Comparison of ENCODE assay signal across 12 cellular contexts in genomic region chr7:99137418-99138180, GRCh38. TPM values are rescaled to one million over a fixed set of nuclear protein-coding genes. Genes with fewer than 3 reads are reported as not detected.
DNase-seq lines count a peak whose midpoint lies in the region; ATAC-seq, FAIRE-seq and TF ChIP-seq lines count a peak whose summit lies in the region.
"Had no signal": no experiment of that assay in that cellular context is flagged by ENCODE, and none has a peak within 500 bp of the region (broad histone marks: within the 10 kb centered on the region; RNA-seq: fewer than 3 reads in every experiment).

No MANE protein-coding gene starts in this region.

- no peak for TF ChIP-seq RAD21 in A549 (conservative IDR thresholded peaks at IDR 0.05 in 1 of 2, IDR thresholded peaks at IDR 0.05 in 1 of 2)

- no peak overlapping the region for H2BK15ac ChIP-seq in mesendoderm (replicated peaks; ENCODE audit: low read depth)

- H3K27me3 Mint-ChIP-seq in endodermal cell (ENCODE audit: insufficient read depth) = no peaks in the 10 kb centered on the region

- no peaks in the 10 kb centered on the region for H3K9me3 Mint-ChIP-seq in endodermal cell
- H3K9me3 Mint-ChIP-seq: activated T-helper 1 cell treated with anti-CD3 and anti-CD28 coated beads, Interleukin-12 subunit alpha, Interleukin-12 subunit beta, Interleukin-2, Interleukin-4 antibody, amounts not matched to agents 30 ng/mL and 10 ng/mL and 1 ng/mL, durations not matched to agents 14 hours and 24 hours and 36 hours had no signal

- POLR2A ChIA-PET in A549 (lab: Yijun Ruan, JAX) = interaction anchor here (0.6 to 1.1 kb wide), 3 partner anchors 14 to 568 kb away, joined by 3 read pairs; partner anchors contain the start of gene KPNA7

- TF ChIP-seq CTCF in A549 (IDR thresholded peaks at IDR 0.05) (no peak), endodermal cell (conservative IDR thresholded peaks at IDR 0.05) (peak; percentile 35)

- no peak overlapping the region for H3K23ac ChIP-seq in mesendoderm (ENCODE audit: low read length)

- H3K4me3 Mint-ChIP-seq in endodermal cell = peak overlapping the region; percentile 0
- H3K4me3 Mint-ChIP-seq: activated T-helper 1 cell treated with anti-CD3 and anti-CD28 coated beads, Interleukin-12 subunit alpha, Interleukin-12 subunit beta, Interleukin-2, Interleukin-4 antibody, amounts not matched to agents 30 ng/mL and 10 ng/mL and 1 ng/mL, durations not matched to agents 14 hours and 24 hours and 36 hours had no signal

- H3K4me2 ChIP-seq in A549 = peak overlapping the region; percentile 39
- peak overlapping the region; percentile 0 for H3K4me2 ChIP-seq in mesendoderm (ENCODE audit: low read length)

- H3K4me1 ChIP-seq in A549 (peaks cover 80% of the 10 kb centered on the region), HUES6 (ENCODE audit: control insufficient read depth, insufficient read depth, low read length) (peaks cover 37% of the 10 kb centered on the region), endodermal cell (ENCODE audit: control insufficient read depth, insufficient read depth, low read length) (peaks cover 18% of the 10 kb centered on the region), mesendoderm (ENCODE audit: control insufficient read depth, low read depth, low read length) (peaks cover 2% of the 10 kb centered on the region), small intestine (ENCODE audit: control insufficient read depth in 2 of 2, insufficient read depth in 1 of 2, low read depth in 1 of 2, low read length in 1 of 2) (peaks cover 0 to 12% of the 10 kb centered on the region in 2 donors)

- 0 out of 6 replicates have a peak overlapping the region, but pooled peaks of 1 of the 2 experiments have one; percentile 24 for H3K27ac ChIP-seq in A549
- H3K27ac ChIP-seq in HUES6 (ENCODE audit: low read depth, low read length) = peak overlapping the region; percentile 2; the same call in 1 of the 2 replicates
- peak overlapping the region; percentile 55 for H3K27ac ChIP-seq in endodermal cell (ENCODE audit: low read depth, low read length)
- H3K27ac ChIP-seq in mesendoderm (ENCODE audit: low read depth, low read length) = peak overlapping the region; percentile 10
- no peak overlapping the region for H3K27ac ChIP-seq in small intestine (ENCODE audit: low read depth in 1 of 2, low read length in 1 of 2)
- H3K27ac ChIP-seq: C4-2B, SJSA1 had no signal

- CTCF ChIA-PET in A549 (lab: Yijun Ruan, JAX) = interaction anchor here (1.4 to 4.8 kb wide), 2 partner anchors 17 to 97 kb away, joined by 3 to 19 read pairs; no protein-coding TSS in a partner anchor

- H3K27me3 ChIP-seq in HUES6 (ENCODE audit: control insufficient read depth, insufficient read depth, low read length) (no peaks in the 10 kb centered on the region), endodermal cell (ENCODE audit: control insufficient read depth, insufficient read depth, low read length, poor library complexity, severe bottlenecking) (no peaks in the 10 kb centered on the region), mesendoderm (ENCODE audit: insufficient read depth, low read length, poor library complexity) (no peaks in the 10 kb centered on the region), small intestine (ENCODE audit: control insufficient read depth in 2 of 2, insufficient read depth in 2 of 2, low read length in 2 of 2) (no peaks in the 10 kb centered on the region)
- H3K27me3 ChIP-seq: SJSA1 had no signal

- H2BK120ac ChIP-seq in mesendoderm (ENCODE audit: low read depth, low read length) = no peak overlapping the region

- no peak overlapping the region for H2BK5ac ChIP-seq in mesendoderm (ENCODE audit: low read length)

- H3K36me3 ChIP-seq in HUES6 (ENCODE audit: control insufficient read depth, insufficient read depth, low read length) (no peaks in the 10 kb centered on the region), endodermal cell (ENCODE audit: control insufficient read depth, insufficient read depth, low read length) (peaks cover 4% of the 10 kb centered on the region), mesendoderm (ENCODE audit: control insufficient read depth, insufficient read depth, low read length) (no peaks in the 10 kb centered on the region), small intestine (ENCODE audit: control insufficient read depth in 2 of 2, insufficient read depth in 2 of 2, low read length in 2 of 2) (peaks cover 0 to 1% of the 10 kb centered on the region in 2 donors)

- FAIRE-seq in A549 (lab: Jason Lieb, UNC) = no peak
- FAIRE-seq in small intestine (lab: Jason Lieb, UNC) = no peak

- H2AK5ac ChIP-seq in mesendoderm (ENCODE audit: low read length) = no peak overlapping the region

- no peak overlapping the region for H3K4ac ChIP-seq in mesendoderm (ENCODE audit: low read depth, low read length)

- WGBS in A549 (ENCODE audit: missing lambda C conversion rate) = 66% methylated on average over 10 of the region's 10 CpGs
- 34 to 36% methylated on average over 6 to 10 of the region's 10 CpGs for WGBS in endodermal cell (ENCODE audit: insufficient coverage in 1 of 2, insufficient read length in 1 of 2), 2 experiments
- WGBS in mesendoderm (ENCODE audit: extremely low coverage, insufficient coverage, low lambda C conversion rate) = no CpG with 5 or more reads among the region's 10 CpGs
- 60 to 78% (median 76%) methylated on average over 10 of the region's 10 CpGs for WGBS in small intestine, 3 donors

- H3K4me1 Mint-ChIP-seq in endodermal cell = peaks cover 56% of the 10 kb centered on the region

- H3K4me3 ChIP-seq in A549 = no peak overlapping the region
- H3K4me3 ChIP-seq in HUES6 (ENCODE audit: low read depth, low read length) = peak overlapping the region; percentile 43
- H3K4me3 ChIP-seq in endodermal cell (ENCODE audit: low read length) = peak overlapping the region; percentile 41
- no peak overlapping the region for H3K4me3 ChIP-seq in mesendoderm (ENCODE audit: low read length)
- no peak overlapping the region for H3K4me3 ChIP-seq in small intestine (ENCODE audit: low read depth in 1 of 2, low read length in 2 of 2)
- H3K4me3 ChIP-seq: SJSA1 had no signal

- no peak for TF ChIP-seq POLR2A in A549 (IDR thresholded peaks at IDR 0.05; ENCODE audit: low read length)

- ATAC-seq in A549 = peak in 1 of 2 experiments; percentile 17; a peak in 2 of 6 replicates
- no peak for ATAC-seq in GM21717 (IDR thresholded peaks at IDR 0.05; ENCODE audit: unreplicated experiment)
- ATAC-seq in HG03045 (IDR thresholded peaks at IDR 0.05; ENCODE audit: unreplicated experiment) = no peak

- no peak overlapping the region for H4K8ac ChIP-seq in mesendoderm (ENCODE audit: low read depth, low read length)

- peaks cover 10% of the 10 kb centered on the region for H3K36me3 Mint-ChIP-seq in endodermal cell (ENCODE audit: low read depth)

- peaks cover 55% of the 10 kb centered on the region for H3K79me2 ChIP-seq in mesendoderm (ENCODE audit: control insufficient read depth, insufficient read depth, low read length)

- DNase-seq in A549 (ENCODE audit: low read depth in 1 of 2, low spot score in 1 of 2) (peak; percentile 25 to 36), endodermal cell (peak; percentile 88), mesendoderm (peak; percentile 98), small intestine (no peak), SW480 (ENCODE audit: low spot score) (no peak)
- DNase-seq: KBM-7 had no signal

- H4K5ac ChIP-seq in mesendoderm (ENCODE audit: low read length) = no peak overlapping the region

- no peak overlapping the region for H3K56ac ChIP-seq in mesendoderm (ENCODE audit: low read length)

- H3K9me3 ChIP-seq in A549 = no peaks in the 10 kb centered on the region
- no peaks in the 10 kb centered on the region for H3K9me3 ChIP-seq in HUES6 (ENCODE audit: control insufficient read depth, insufficient read depth, low read depth, low read length)
- H3K9me3 ChIP-seq in endodermal cell (ENCODE audit: control insufficient read depth, low read length) = no peaks in the 10 kb centered on the region
- H3K9me3 ChIP-seq in small intestine (ENCODE audit: control insufficient read depth, low read depth) = no peaks in the 10 kb centered on the region

- H3K9ac ChIP-seq in HUES6 (ENCODE audit: low read length) (no peak overlapping the region), endodermal cell (ENCODE audit: extremely low read depth, low read length, poor library complexity, severe bottlenecking) (peak overlapping the region; percentile 19), mesendoderm (ENCODE audit: low read length) (no peak overlapping the region)

- peak overlapping the region; percentile 83 for H3K27ac Mint-ChIP-seq in endodermal cell
- H3K27ac Mint-ChIP-seq: activated T-helper 1 cell treated with anti-CD3 and anti-CD28 coated beads, Interleukin-12 subunit alpha, Interleukin-12 subunit beta, Interleukin-2, Interleukin-4 antibody, amounts not matched to agents 30 ng/mL and 10 ng/mL and 1 ng/mL, durations not matched to agents 14 hours and 24 hours and 36 hours had no signal

- no peak overlapping the region for H3K18ac ChIP-seq in mesendoderm (ENCODE audit: low read length)

- peaks cover 11% of the 10 kb centered on the region for H3K79me1 ChIP-seq in mesendoderm (ENCODE audit: low read length)

- TF ChIP-seq EP300 in A549 (IDR thresholded peaks at IDR 0.05) = no peak

TF ChIP-seq in A549, 52 proteins besides CTCF, POLR2A, EP300 and RAD21 (continues in another document):
- TF ChIP-seq MAX (IDR thresholded peaks at IDR 0.05) = no peak
- TF ChIP-seq HOXA7 (CRISPR knock-in tag; IDR thresholded peaks at IDR 0.05) = no peak
- TF ChIP-seq, protein P1, sequence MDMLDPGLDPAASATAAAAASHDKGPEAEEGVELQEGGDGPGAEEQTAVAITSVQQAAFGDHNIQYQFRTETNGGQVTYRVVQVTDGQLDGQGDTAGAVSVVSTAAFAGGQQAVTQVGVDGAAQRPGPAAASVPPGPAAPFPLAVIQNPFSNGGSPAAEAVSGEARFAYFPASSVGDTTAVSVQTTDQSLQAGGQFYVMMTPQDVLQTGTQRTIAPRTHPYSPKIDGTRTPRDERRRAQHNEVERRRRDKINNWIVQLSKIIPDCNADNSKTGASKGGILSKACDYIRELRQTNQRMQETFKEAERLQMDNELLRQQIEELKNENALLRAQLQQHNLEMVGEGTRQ (IDR thresholded peaks at IDR 0.05) = no peak
- TF ChIP-seq MAFK (IDR thresholded peaks at IDR 0.05; ENCODE audit: partially characterized antibody) = no peak
- TF ChIP-seq ZC3H11A (IDR thresholded peaks at IDR 0.05) = no peak
- TF ChIP-seq CHD4 (IDR thresholded peaks at IDR 0.05; ENCODE audit: borderline replicate concordance) = no peak

RNA-seq across cellular contexts. Expression of gene SMURF1, which starts 6.3 kb away (rescaled TPM):
- polyA plus RNA-seq in A549 (2011; rRNA removed) = 21.5 and 22.1 TPM in 2 replicates
- 8.6 and 10.8 TPM in 2 replicates for polyA plus RNA-seq in A549 (2012; cell fraction: cytosol; rRNA removed)
- 23.9 and 34.3 TPM in 2 replicates for polyA plus RNA-seq in A549 (2012; cell fraction: nucleus; rRNA removed)
- polyA plus RNA-seq in A549 (2017; fragmentation: RNase III; extraction: RNeasy Plus Mini Kit Qiagen cat#74134 plus additional on column Dnase treatment) = 13.3 to 15.4 TPM (median 13.8 TPM) in 3 replicates
- 20.1 and 20.5 TPM in 2 replicates for polyA minus RNA-seq in A549 (2011; rRNA and poly(A)+ RNA removed)
- total RNA-seq in endodermal cell = 10 to 100 TPM; 31.6 to 38.1 TPM
- 17.8 TPM for polyA plus RNA-seq in endodermal cell (2013, experiment 1 of 2)
- polyA plus RNA-seq in endodermal cell (2013, experiment 2 of 2) = 18.9 TPM
- 17.7 TPM for polyA plus RNA-seq in mesendoderm (2013, experiment 1 of 2)
- polyA plus RNA-seq in mesendoderm (2013, experiment 2 of 2) = 16.5 TPM
- polyA plus RNA-seq in small intestine = 1 to 10 TPM; 6.3 to 8.9 (median 8.2) TPM

Comparison
In these comparisons a context has a peak if more than half of its experiments do, and no peak if none do; other contexts are left out.
1. DNase-seq: peak in A549 (2 of 2), endodermal cell (single experiment) and mesendoderm (single experiment); none in small intestine (single experiment) and SW480 (single experiment).
2. H3K27ac ChIP-seq: peak in HUES6 (single experiment), endodermal cell (single experiment) and mesendoderm (single experiment); none in small intestine (0 of 2).
3. H3K4me3 ChIP-seq: peak in HUES6 (single experiment) and endodermal cell (single experiment); none in A549 (single experiment), mesendoderm (single experiment) and small intestine (0 of 2).